In genomic region chr1:8024329-8024728, GRCh38 we compare ENCODE assay signal across 10 cellular contexts. TPM values are rescaled to one million over a fixed set of nuclear protein-coding genes. Genes with fewer than 3 reads are reported as not detected.
DNase-seq lines count a peak whose midpoint lies in the region; ATAC-seq, FAIRE-seq and TF ChIP-seq lines count a peak whose summit lies in the region.
"Had no signal": no experiment of that assay in that cellular context is flagged by ENCODE, and none has a peak within 500 bp of the region (broad histone marks: within the 10 kb centered on the region; RNA-seq: fewer than 3 reads in every experiment).

No MANE protein-coding gene starts in this region.

- peaks cover 4 to 73% (median 43%) of the 10 kb centered on the region in 5 donors for H3K4me1 ChIP-seq in subcutaneous abdominal adipose tissue (ENCODE audit: control insufficient read depth in 5 of 5, insufficient read depth in 5 of 5, low read length in 5 of 5)

- peak overlapping the region in 3 of 5 donors; percentile 0 to 93 (median 74) for H3K9ac ChIP-seq in subcutaneous abdominal adipose tissue (ENCODE audit: low read length in 5 of 5)

- no peak for DNase-seq in HFFc6
- DNase-seq in bronchial epithelial cell (ENCODE audit: low read depth): no peak
- DNase-seq in lower leg skin (ENCODE audit: low spot score in 2 of 2): no peak
- no peak for DNase-seq in activated naive CD4-positive, alpha-beta T cell (lab: John Stamatoyannopoulos, UW)
- no peak for DNase-seq in A172 (ENCODE audit: low spot score)
- DNase-seq: Karpas-422, WERI-Rb-1 had no signal

- H3K27me3 Mint-ChIP-seq in HFFc6 (ENCODE audit: insufficient read depth): peaks cover 4% of the 10 kb centered on the region

- peaks cover 15% of the 10 kb centered on the region for H3K36me3 Mint-ChIP-seq in HFFc6 (ENCODE audit: low read depth)

- peak overlapping the region; percentile 92 for H3K4me3 ChIP-seq in bronchial epithelial cell (ENCODE audit: low read depth, low read length)
- H3K4me3 ChIP-seq in lower leg skin (ENCODE audit: low read depth, poor library complexity, severe bottlenecking): peak overlapping the region; percentile 84
- H3K4me3 ChIP-seq in subcutaneous abdominal adipose tissue (ENCODE audit: low read depth in 1 of 5, low read length in 5 of 5): peak overlapping the region; percentile 79 to 98 (median 87)

- TF ChIP-seq CTCF in HFFc6 (IDR thresholded peaks at IDR 0.05): no peak
- no peak for TF ChIP-seq CTCF in bronchial epithelial cell (IDR thresholded peaks at IDR 0.05; ENCODE audit: insufficient read depth, low read length, severe bottlenecking)
- TF ChIP-seq CTCF in lower leg skin (IDR thresholded peaks at IDR 0.05): no peak

- TF ChIP-seq POLR2A in lower leg skin (IDR thresholded peaks at IDR 0.05): no peak

- H3K27me3 ChIP-seq in bronchial epithelial cell (ENCODE audit: control insufficient read depth, insufficient read depth, low read length) (no peaks in the 10 kb centered on the region), subcutaneous abdominal adipose tissue (ENCODE audit: control insufficient read depth in 5 of 5, insufficient read depth in 4 of 5, low read length in 5 of 5) (no peaks in the 10 kb centered on the region)

- H3K9me3 Mint-ChIP-seq in HFFc6: no peaks in the 10 kb centered on the region; the same call in 1 of the 2 replicates

- H3K27ac ChIP-seq in subcutaneous abdominal adipose tissue (ENCODE audit: low read depth, low read length): no peak overlapping the region
- H3K27ac ChIP-seq: WERI-Rb-1 had no signal

- no peak overlapping the region for H3K27ac Mint-ChIP-seq in HFFc6

- peaks cover 9% of the 10 kb centered on the region for H3K36me3 ChIP-seq in bronchial epithelial cell (ENCODE audit: control insufficient read depth, insufficient read depth, low read length)
- H3K36me3 ChIP-seq in subcutaneous abdominal adipose tissue (ENCODE audit: control insufficient read depth in 5 of 5, insufficient read depth in 5 of 5, low read length in 5 of 5): peaks cover 0 to 3% (median 0%) of the 10 kb centered on the region in 5 donors
- H3K36me3 ChIP-seq: WERI-Rb-1 had no signal

- no peak for FAIRE-seq in bronchial epithelial cell (lab: Jason Lieb, UNC)

- ATAC-seq in HG03378 (IDR thresholded peaks at IDR 0.05; ENCODE audit: unreplicated experiment) (no peak), GM21825 (IDR thresholded peaks at IDR 0.05; ENCODE audit: unreplicated experiment) (no peak)

- WGBS in lower leg skin, 2 donors: 62 to 65% methylated on average over 3 of the region's 3 CpGs

- H3K4me3 Mint-ChIP-seq in HFFc6: peak overlapping the region; percentile 99

- intact Hi-C loops in lower leg skin (cut with DNase I; ENCODE audit: low total_unique reads): no loop called here

- H3K9me3 ChIP-seq in subcutaneous abdominal adipose tissue (ENCODE audit: control insufficient read depth in 5 of 5, low read length in 5 of 5): no peaks in the 10 kb centered on the region

- H3K4me1 Mint-ChIP-seq in HFFc6 (ENCODE audit: low read depth): peaks cover 89% of the 10 kb centered on the region

RNA-seq across cellular contexts. Expression of gene ERRFI1, which starts 1.8 kb away (rescaled TPM):
- 10 to 100 TPM; 15.8 to 25.5 (median 19.0) TPM for total RNA-seq in HFFc6 (2021; fragmentation: NEBNext Ultra II Directional; extraction: Animal tissue kit (Norgen Biotek cat#: 25700))
- 126 and 175 TPM in 2 replicates for total RNA-seq in bronchial epithelial cell
- total RNA-seq in lower leg skin: 100 to 1,000 TPM in 3 of 4 donors, 10 to 100 TPM in 1; 93.6 to 566 (median 163) TPM
- 92.1 and 100 TPM in 2 replicates for total RNA-seq in A172 (2014; rRNA removed; shearing (Covaris generic))
